ENCODE assay signal across 13 cellular contexts in genomic region chr6:47278545-47278944, GRCh38. TPM values are rescaled to one million over a fixed set of nuclear protein-coding genes. Genes with fewer than 3 reads are reported as not detected.
A peak's percentile ranks its signal among the peaks of the same experiment; 100 is the strongest.
DNase-seq lines count a peak whose midpoint lies in the region; ATAC-seq, FAIRE-seq and TF ChIP-seq lines count a peak whose summit lies in the region.
"Had no signal": no experiment of that assay in that cellular context is flagged by ENCODE, and none has a peak within 500 bp of the region (broad histone marks: within the 10 kb centered on the region; RNA-seq: fewer than 3 reads in every experiment).

No MANE protein-coding gene starts in this region.

- no peaks in the 10 kb centered on the region for H3K27me3 ChIP-seq in AG04450 (ENCODE audit: control insufficient read depth, insufficient read depth, low read length)
- no peaks in the 10 kb centered on the region for H3K27me3 ChIP-seq in fibroblast of lung (ENCODE audit: control insufficient read depth, insufficient read depth, low read length)
- H3K27me3 ChIP-seq: esophagus squamous epithelium had no signal

- no peaks in the 10 kb centered on the region for H3K9me3 ChIP-seq in AG04450 (ENCODE audit: control insufficient read depth, insufficient read depth, low read length)
- no peaks in the 10 kb centered on the region for H3K9me3 ChIP-seq in fibroblast of lung (ENCODE audit: control insufficient read depth, insufficient read depth, low read depth, low read length)
- H3K9me3 ChIP-seq: esophagus squamous epithelium had no signal

- H3K36me3 ChIP-seq in fibroblast of lung (ENCODE audit: control insufficient read depth, insufficient read depth, low read length) = no peaks in the 10 kb centered on the region

- TF ChIP-seq CTCF in AG04450 (IDR thresholded peaks at IDR 0.05; ENCODE audit: low read depth, low read length) (no peak), fibroblast of lung (conservative IDR thresholded peaks at IDR 0.05 in 1 of 2, IDR thresholded peaks at IDR 0.05 in 1 of 2; ENCODE audit: low read depth in 1 of 2, low read length in 2 of 2) (no peak)

- POLR2A ChIA-PET in AG04450 (lab: Yijun Ruan, JAX) = interaction anchor here (0.6 kb wide), 1 partner anchor 10 kb away, joined by 3 read pairs; no protein-coding TSS in a partner anchor

- DNase-seq in AG04450 (ENCODE audit: low read depth, low spot score) (peak; percentile 34), NCI-H82 (lab: John Stamatoyannopoulos, UW) (peak; percentile 86), fibroblast of lung (ENCODE audit: low read depth in 2 of 2) (peak in 1 of 2 donors; percentile 89), HTR-8/SVneo (ENCODE audit: insufficient read length, low spot score) (no peak)
- no peak for DNase-seq in stimulated activated CD4-positive, alpha-beta T cell treated with anti-CD3 and anti-CD28 coated beads, Interleukin-4, amount 100 ng/mL, for 4 hours
- no peak for DNase-seq in activated CD8-positive, alpha-beta memory T cell treated with anti-CD3 and anti-CD28 coated beads for 24 hours
- DNase-seq in activated CD8-positive, alpha-beta memory T cell treated with anti-CD3 and anti-CD28 coated beads, Interleukin-2, amount 50 U/mL, for 48 hours = no peak
- DNase-seq: central memory CD4-positive, alpha-beta T cell; esophagus squamous epithelium; NCI-H2029; Right ventricle myocardium superior; stimulated activated naive B cell treated with anti-CD40 and anti-IgM and Interleukin-4, amounts not matched to agents 10 μg/mL and 1 μg/mL and 100 μg/mL, for 72 hours had no signal

- H3K79me2 ChIP-seq in fibroblast of lung (ENCODE audit: control insufficient read depth, insufficient read depth, low read length) = no peaks in the 10 kb centered on the region

- no peak overlapping the region for H3K27ac ChIP-seq in AG04450 (ENCODE audit: low read depth, low read length)
- no peak overlapping the region for H3K27ac ChIP-seq in fibroblast of lung (ENCODE audit: insufficient read depth, low read length)
- H3K27ac ChIP-seq: esophagus squamous epithelium had no signal

- H3K4me2 ChIP-seq in fibroblast of lung (ENCODE audit: extremely low read depth, insufficient read depth, low read length) = peak overlapping the region; percentile 5

- peak; percentile 72 for ATAC-seq in GM19438 (IDR thresholded peaks at IDR 0.05; ENCODE audit: low read depth, unreplicated experiment)
- ATAC-seq: stimulated activated naive B cell treated with anti-CD40 and anti-IgM and Interleukin-4, amounts not matched to agents 10 μg/mL and 1 μg/mL and 100 μg/mL, for 72 hours had no signal

- H4K20me1 ChIP-seq in fibroblast of lung (ENCODE audit: control insufficient read depth, extremely low read depth, insufficient read depth, low read length) = no peaks in the 10 kb centered on the region

- H3K4me3 ChIP-seq in AG04450 (ENCODE audit: low read depth, low read length) (no peak overlapping the region), fibroblast of lung (replicated peaks in 1 of 4; ENCODE audit: control extremely low read depth in 1 of 4, insufficient read depth in 1 of 4, low read depth in 3 of 4, low read length in 4 of 4) (no peak overlapping the region)
- H3K4me3 ChIP-seq: esophagus squamous epithelium had no signal

- FAIRE-seq in HTR-8/SVneo (lab: Jason Lieb, UNC) = no peak

- H3K9ac ChIP-seq in fibroblast of lung (ENCODE audit: insufficient read depth, low read length) = no peak overlapping the region

- CTCF ChIA-PET in AG04450 (lab: Charles Lee) = interaction anchor here (1.2 to 2.0 kb wide), 4 partner anchors 26 to 181 kb away, joined by 4 to 6 read pairs (median 5); no protein-coding TSS in a partner anchor

- H3K4me1 ChIP-seq in fibroblast of lung (ENCODE audit: control insufficient read depth, extremely low read depth, insufficient read depth, low read length) = peaks cover 7% of the 10 kb centered on the region

- H2AFZ ChIP-seq in fibroblast of lung (ENCODE audit: low read length) = no peak overlapping the region

RNA-seq across cellular contexts. Expression of gene TNFRSF21, which starts 31.2 kb away (rescaled TPM):
- polyA plus RNA-seq in AG04450 (2011; rRNA removed) = 21.7 and 23.8 TPM in 2 replicates
- 31.1 and 34.9 TPM in 2 replicates for polyA minus RNA-seq in AG04450 (2011; rRNA and poly(A)+ RNA removed)
- total RNA-seq in fibroblast of lung = 4.8 and 12.6 TPM in 2 replicates
- polyA plus RNA-seq in fibroblast of lung = 6.3 and 8.9 TPM in 2 replicates
- 7.0 and 10.5 TPM in 2 replicates for polyA plus RNA-seq in fibroblast of lung (2012)
- polyA minus RNA-seq in fibroblast of lung (ENCODE audit: low replicate concordance) = 4.5 and 11.5 TPM in 2 replicates

Comparison
In these comparisons a context has a peak if more than half of its experiments do, and no peak if none do; other contexts are left out.
1. DNase-seq: peak in AG04450 (single experiment) and NCI-H82 (single experiment); none in stimulated activated CD4-positive, alpha-beta T cell treated with anti-CD3 and anti-CD28 coated beads, Interleukin-4, amount 100 ng/mL, for 4 hours (0 of 2), activated CD8-positive, alpha-beta memory T cell treated with anti-CD3 and anti-CD28 coated beads for 24 hours (single experiment), activated CD8-positive, alpha-beta memory T cell treated with anti-CD3 and anti-CD28 coated beads, Interleukin-2, amount 50 U/mL, for 48 hours (single experiment) and HTR-8/SVneo (single experiment).